24 cellular contexts compared by ENCODE assay signal in the genomic region with DNA sequence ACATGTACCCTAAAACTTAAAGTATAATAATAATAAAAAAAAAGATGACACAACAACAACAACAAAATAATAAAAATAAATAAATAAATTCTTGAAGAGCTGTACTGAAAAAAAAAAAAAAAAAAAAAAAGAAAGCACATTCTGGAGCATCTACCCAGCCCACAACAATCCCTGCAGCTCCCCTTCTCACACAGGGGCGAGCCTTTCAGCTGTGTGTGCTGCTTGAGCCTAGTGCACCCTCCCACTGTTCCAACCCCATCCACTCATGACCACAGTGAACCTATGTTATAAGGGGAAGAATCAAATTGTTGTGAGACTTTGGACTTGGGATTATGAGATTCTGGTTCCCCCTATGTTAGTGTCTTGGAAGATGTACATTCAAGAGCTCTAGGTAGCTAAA.
DNase-seq lines count a peak whose midpoint lies in the region; ATAC-seq, FAIRE-seq and TF ChIP-seq lines count a peak whose summit lies in the region.
"Had no signal": no experiment of that assay in that cellular context is flagged by ENCODE, and none has a peak within 500 bp of the region (broad histone marks: within the 10 kb centered on the region; RNA-seq: fewer than 3 reads in every experiment).

No MANE protein-coding gene starts in this region.

- no peak overlapping the region for H3K18ac ChIP-seq in H9 (ENCODE audit: insufficient read length, low read depth, low read length)
- H3K18ac ChIP-seq in H1 (ENCODE audit: extremely low read depth, low read length), result peak overlapping the region; percentile 75
- peak overlapping the region in 1 of 2 experiments; percentile 33 for H3K18ac ChIP-seq in mesenchymal stem cell (ENCODE audit: low read depth in 1 of 2, low read length in 2 of 2)

- no peak overlapping the region for H3K56ac ChIP-seq in H9 (ENCODE audit: insufficient read length, low read depth, low read length)
- no peak overlapping the region for H3K56ac ChIP-seq in H1 (replicated peaks; ENCODE audit: insufficient read length, low read depth, low read length)

- H3K36me3 Mint-ChIP-seq in H9 (ENCODE audit: insufficient read depth in 1 of 3, low read depth in 3 of 3) (peaks cover 0 to 15% (median 12%) of the 10 kb centered on the region in 3 experiments; a peak in 4 of 7 replicates), Calu3 (ENCODE audit: insufficient read depth, unreplicated experiment) (no peaks in the 10 kb centered on the region)
- no peaks in the 10 kb centered on the region for H3K36me3 Mint-ChIP-seq in stimulated activated memory B cell treated with anti-CD40 and anti-IgM and Interleukin-4, amounts not matched to agents 10 μg/mL and 1 μg/mL and 100 μg/mL, for 72 hours
- H3K36me3 Mint-ChIP-seq: CD14-positive monocyte; CD8-positive, alpha-beta memory T cell had no signal

- H4K5ac ChIP-seq in H9 (ENCODE audit: insufficient read length, low read depth, low read length), result no peak overlapping the region
- H4K5ac ChIP-seq in H1 (ENCODE audit: insufficient read length, low read depth, low read length), result no peak overlapping the region

- H3K79me2 ChIP-seq in H9 (ENCODE audit: insufficient read depth, low read length), result no peaks in the 10 kb centered on the region
- H3K79me2 ChIP-seq in H1 (ENCODE audit: control insufficient read depth in 1 of 2, insufficient read depth in 2 of 2, low read length in 2 of 2), result no peaks in the 10 kb centered on the region

- H2BK5ac ChIP-seq in H9 (ENCODE audit: insufficient read length, low read length), result no peak overlapping the region
- H2BK5ac ChIP-seq in H1 (ENCODE audit: low read depth, low read length), result peak overlapping the region; percentile 89; the same call in 1 of the 2 replicates
- H2BK5ac ChIP-seq in mesenchymal stem cell (ENCODE audit: low read depth, low read length, poor library complexity, severe bottlenecking), result no peak overlapping the region

- H3K27me3 Mint-ChIP-seq in H9 (ENCODE audit: low read depth), result no peaks in the 10 kb centered on the region; the same call in 1 of the 2 replicates
- H3K27me3 Mint-ChIP-seq in stimulated activated memory B cell treated with anti-CD40 and anti-IgM and Interleukin-4, amounts not matched to agents 10 μg/mL and 1 μg/mL and 100 μg/mL, for 72 hours, result no peaks in the 10 kb centered on the region
- H3K27me3 Mint-ChIP-seq in Calu3 (ENCODE audit: unreplicated experiment), result no peaks in the 10 kb centered on the region
- H3K27me3 Mint-ChIP-seq: CD4-positive, alpha-beta T cell had no signal

- H3K9me3 ChIP-seq in H9 (ENCODE audit: control insufficient read depth, low read depth, low read length) (no peaks in the 10 kb centered on the region), H1 (ENCODE audit: insufficient read depth in 2 of 2, low read depth in 1 of 2, low read length in 1 of 2) (peaks cover 0 to 11% of the 10 kb centered on the region in 2 experiments; a peak in 2 of 4 replicates), mesenchymal stem cell (ENCODE audit: control insufficient read depth, low read length) (no peaks in the 10 kb centered on the region), gastroesophageal sphincter (no peaks in the 10 kb centered on the region)
- H3K9me3 ChIP-seq: A549, BE2C had no signal

- DNase-seq in H9 (no peak), H1 (ENCODE audit: low read depth in 1 of 2, low spot score in 2 of 2) (peak in 1 of 2 experiments; percentile 37), mesenchymal stem cell (no peak), Calu3 (no peak)
- DNase-seq: 8988T; ACHN; AML-193; BE2C; CD4-positive, alpha-beta T cell; CD8-positive, alpha-beta memory T cell; DMS53; DMS79 treated with DMSO at 0.1 percent for 48 hours; GF-D8; GOT3; H7 had no signal

- no peak overlapping the region for H3K23ac ChIP-seq in H9 (ENCODE audit: insufficient read length, low read depth, low read length)
- no peak overlapping the region for H3K23ac ChIP-seq in H1 (ENCODE audit: insufficient read length)
- H3K23ac ChIP-seq in mesenchymal stem cell (ENCODE audit: low read length in 2 of 2), result no peak overlapping the region

- H3K4me2 ChIP-seq in H9 (ENCODE audit: insufficient read depth, insufficient read length, low read length) (no peak overlapping the region), H1 (ENCODE audit: insufficient read depth in 1 of 2, low read depth in 2 of 2, low read length in 2 of 2) (no peak overlapping the region), mesenchymal stem cell (ENCODE audit: low read length, poor library complexity, severe bottlenecking) (no peak overlapping the region)
- H3K4me2 ChIP-seq: A549; BLaER1 treated with 17β-estradiol and CSF1 and Interleukin-3, amounts not matched to agents 10 nM and 100 nM had no signal

- H3K27ac Mint-ChIP-seq in H9, result peak overlapping the region in 2 of 3 experiments; percentile 49 to 66; a peak in 3 of 7 replicates
- no peak overlapping the region for H3K27ac Mint-ChIP-seq in stimulated activated memory B cell treated with anti-CD40 and anti-IgM and Interleukin-4, amounts not matched to agents 10 μg/mL and 1 μg/mL and 100 μg/mL, for 72 hours
- H3K27ac Mint-ChIP-seq in Calu3 (ENCODE audit: unreplicated experiment), result no peak overlapping the region
- H3K27ac Mint-ChIP-seq: CD14-positive monocyte; CD4-positive, alpha-beta T cell; CD8-positive, alpha-beta memory T cell had no signal

- BruUV-seq in Calu3 (replicated peaks; lab: Mats Ljungman, UMichigan), result no TSS peak

- no peak overlapping the region for H2BK12ac ChIP-seq in H9 (ENCODE audit: insufficient read length, low read depth, low read length)
- peak overlapping the region; percentile 98; the same call in 1 of the 2 replicates for H2BK12ac ChIP-seq in H1 (ENCODE audit: low read depth, low read length)
- peak overlapping the region in 1 of 2 experiments; percentile 45 for H2BK12ac ChIP-seq in mesenchymal stem cell (ENCODE audit: low read length in 2 of 2)

- H3T11ph ChIP-seq in H9 (ENCODE audit: low read length), result no peak overlapping the region

- TF ChIP-seq EP300 in H1 (IDR thresholded peaks at IDR 0.05; ENCODE audit: borderline replicate concordance in 1 of 2, low read depth in 2 of 2, low read length in 2 of 2) (no peak), gastroesophageal sphincter (IDR thresholded peaks at IDR 0.05) (no peak)

- H3K23me2 ChIP-seq in H9 (ENCODE audit: insufficient read length, low read depth, low read length, poor library complexity, severe bottlenecking) (no peaks in the 10 kb centered on the region), H1 (ENCODE audit: low read depth, low read length) (no peaks in the 10 kb centered on the region)

- CTCF ChIA-PET in H1 (lab: Charles Lee; ENCODE audit: partially characterized antibody), result interaction anchor here (0.6 to 1.0 kb wide), 4 partner anchors 15 to 154 kb away, joined by 3 to 5 read pairs (median 3); no protein-coding TSS in a partner anchor
- CTCF ChIA-PET in Calu3 (lab: Charles Lee), result interaction anchor here (0.6 to 0.7 kb wide), 2 partner anchors 10 to 162 kb away, joined by 3 to 6 read pairs; a partner anchor contains a TSS

- H3K4me1 ChIP-seq in H9 (ENCODE audit: insufficient read depth, low read length) (peaks cover 6% of the 10 kb centered on the region; the same call in 1 of the 2 replicates), H1 (replicated peaks in 1 of 4; ENCODE audit: control insufficient read depth in 3 of 4, insufficient read depth in 4 of 4, low read length in 3 of 4) (peaks cover 0 to 4% (median 1%) of the 10 kb centered on the region in 4 experiments; a peak in 3 of 7 replicates), mesenchymal stem cell (ENCODE audit: control insufficient read depth, insufficient read depth, low read depth, low read length) (peaks cover 1% of the 10 kb centered on the region), gastroesophageal sphincter (peaks cover 0 to 9% (median 0%) of the 10 kb centered on the region in 3 donors)
- H3K4me1 ChIP-seq: BE2C; BLaER1 treated with 17β-estradiol and CSF1 and Interleukin-3, amounts not matched to agents 10 nM and 100 nM had no signal

- H3K4me3 ChIP-seq in H1 (ENCODE audit: extremely low read depth in 1 of 4, insufficient read depth in 2 of 4, low read depth in 3 of 4, low read length in 4 of 4) (no peak overlapping the region), mesenchymal stem cell (ENCODE audit: insufficient read depth in 1 of 2, low read depth in 1 of 2, low read length in 2 of 2) (no peak overlapping the region), gastroesophageal sphincter (no peak overlapping the region)
- H3K4me3 ChIP-seq: A549; BLaER1 treated with 17β-estradiol and CSF1 and Interleukin-3, amounts not matched to agents 10 nM and 100 nM had no signal

- FAIRE-seq in H1 (lab: Jason Lieb, UNC), result no peak
- FAIRE-seq: A549, GM12891, GM18507 had no signal

- no peak overlapping the region for H2BK20ac ChIP-seq in H9 (ENCODE audit: low read depth, low read length, poor library complexity, severe bottlenecking)
- H2BK20ac ChIP-seq in H1 (ENCODE audit: low read length), result peak overlapping the region; percentile 99; the same call in 1 of the 2 replicates

- H2BK15ac ChIP-seq in H9 (ENCODE audit: low read depth, low read length) (no peak overlapping the region), H1 (ENCODE audit: low read length) (no peak overlapping the region), mesenchymal stem cell (ENCODE audit: low read depth, poor library complexity, severe bottlenecking) (no peak overlapping the region)

- POLR2A ChIA-PET in H1 (lab: Charles Lee; ENCODE audit: partially characterized antibody), result interaction anchor here (0.8 to 1.1 kb wide), 2 partner anchors 164 to 212 kb away, joined by 3 to 4 read pairs; no protein-coding TSS in a partner anchor

- H3K4me1 Mint-ChIP-seq in H9 (peaks cover 18 to 30% of the 10 kb centered on the region in 2 experiments), Calu3 (ENCODE audit: low read depth, unreplicated experiment) (no peaks in the 10 kb centered on the region)
- H3K4me1 Mint-ChIP-seq in stimulated activated memory B cell treated with anti-CD40 and anti-IgM and Interleukin-4, amounts not matched to agents 10 μg/mL and 1 μg/mL and 100 μg/mL, for 72 hours, result no peaks in the 10 kb centered on the region
- H3K4me1 Mint-ChIP-seq: CD14-positive monocyte; CD8-positive, alpha-beta memory T cell had no signal

- H3K27me3 ChIP-seq in H9 (ENCODE audit: insufficient read depth, low read length) (no peaks in the 10 kb centered on the region), H1 (replicated peaks in 1 of 4; ENCODE audit: control insufficient read depth in 3 of 4, extremely low read depth in 1 of 4, insufficient read depth in 3 of 4, low read length in 3 of 4) (no peaks in the 10 kb centered on the region), mesenchymal stem cell (ENCODE audit: control insufficient read depth in 1 of 2, insufficient read depth in 1 of 2, low read length in 2 of 2) (no peaks in the 10 kb centered on the region), gastroesophageal sphincter (no peaks in the 10 kb centered on the region)
- H3K27me3 ChIP-seq: BE2C; BLaER1 treated with 17β-estradiol and CSF1 and Interleukin-3, amounts not matched to agents 10 nM and 100 nM had no signal

- H3K36me3 ChIP-seq in H1 (ENCODE audit: control insufficient read depth in 2 of 4, insufficient read depth in 4 of 4, low read length in 3 of 4), result no peaks in the 10 kb centered on the region
- no peaks in the 10 kb centered on the region for H3K36me3 ChIP-seq in mesenchymal stem cell (ENCODE audit: control insufficient read depth in 1 of 2, insufficient read depth in 2 of 2, low read depth in 1 of 2, low read length in 2 of 2)
- no peaks in the 10 kb centered on the region for H3K36me3 ChIP-seq in gastroesophageal sphincter
- H3K36me3 ChIP-seq: BE2C; BLaER1 treated with 17β-estradiol and CSF1 and Interleukin-3, amounts not matched to agents 10 nM and 100 nM had no signal

- no peak overlapping the region for H2AFZ ChIP-seq in H9 (ENCODE audit: low read length)
- 0 out of 2 replicates have a peak overlapping the region, but pooled peaks have one; percentile 73 for H2AFZ ChIP-seq in H1 (ENCODE audit: low read length)
- H2AFZ ChIP-seq in mesenchymal stem cell (ENCODE audit: low read depth, low read length), result no peak overlapping the region

- H3K9ac ChIP-seq in H9 (ENCODE audit: extremely low read depth, insufficient read length, low read length) (no peak overlapping the region), H1 (replicated peaks in 1 of 4; ENCODE audit: extremely low read depth in 1 of 4, low read depth in 3 of 4, low read length in 3 of 4) (no peak overlapping the region), mesenchymal stem cell (ENCODE audit: low read length) (no peak overlapping the region)
- H3K9ac ChIP-seq: BLaER1 treated with 17β-estradiol and CSF1 and Interleukin-3, amounts not matched to agents 10 nM and 100 nM had no signal

- no peak overlapping the region for H4K8ac ChIP-seq in H9 (replicated peaks; ENCODE audit: insufficient read length, low read depth, low read length)
- no peak overlapping the region for H4K8ac ChIP-seq in H1 (ENCODE audit: extremely low read depth, insufficient read depth, low read length)
- H4K8ac ChIP-seq in mesenchymal stem cell (ENCODE audit: low read length), result no peak overlapping the region

- ATAC-seq in stimulated activated memory B cell treated with anti-CD40 and anti-IgM and Interleukin-4, amounts not matched to agents 10 μg/mL and 1 μg/mL and 100 μg/mL, for 72 hours, result peak; percentile 56
- ATAC-seq in HG03354 (IDR thresholded peaks at IDR 0.05; ENCODE audit: poor library complexity, severe bottlenecking, unreplicated experiment) (no peak), gastroesophageal sphincter (no peak)
- ATAC-seq: A549, HCT116 had no signal

- intact Hi-C loops in Calu3 (cut with micrococcal nuclease; ENCODE audit: unreplicated experiment), result no loop called here

- H3K79me1 ChIP-seq in H9 (ENCODE audit: insufficient read depth, low read depth, low read length, poor library complexity, severe bottlenecking), result no peaks in the 10 kb centered on the region
- H3K79me1 ChIP-seq in H1 (ENCODE audit: low read depth, low read length), result no peaks in the 10 kb centered on the region; the same call in 1 of the 2 replicates
- no peaks in the 10 kb centered on the region for H3K79me1 ChIP-seq in mesenchymal stem cell (replicated peaks; ENCODE audit: low read length, poor library complexity, severe bottlenecking)

- TF ChIP-seq POLR2A in H1 (IDR thresholded peaks at IDR 0.05; ENCODE audit: control extremely low read depth in 1 of 2, low read depth in 2 of 2, low read length in 2 of 2) (no peak), gastroesophageal sphincter (IDR thresholded peaks at IDR 0.05) (no peak)

- H4K20me1 ChIP-seq in H9 (ENCODE audit: control insufficient read depth, insufficient read depth, insufficient read length) (no peaks in the 10 kb centered on the region), H1 (replicated peaks in 1 of 2; ENCODE audit: control insufficient read depth in 1 of 2, insufficient read depth in 2 of 2, low read length in 2 of 2) (no peaks in the 10 kb centered on the region)
- H4K20me1 ChIP-seq: BLaER1 treated with 17β-estradiol and CSF1 and Interleukin-3, amounts not matched to agents 10 nM and 100 nM had no signal

- TF ChIP-seq CTCF in H9 (conservative IDR thresholded peaks at IDR 0.05) (no peak), H1 (IDR thresholded peaks at IDR 0.05; ENCODE audit: control extremely low read depth in 1 of 3, insufficient read depth in 1 of 3, low read depth in 1 of 3, low read length in 3 of 3) (no peak), Calu3 (IDR thresholded peaks at IDR 0.05; ENCODE audit: unreplicated experiment) (no peak), gastroesophageal sphincter (IDR thresholded peaks at IDR 0.05) (no peak)

- H3K4me3 Mint-ChIP-seq in H9 (no peak overlapping the region), Calu3 (ENCODE audit: low read depth, unreplicated experiment) (no peak overlapping the region)
- H3K4me3 Mint-ChIP-seq in stimulated activated memory B cell treated with anti-CD40 and anti-IgM and Interleukin-4, amounts not matched to agents 10 μg/mL and 1 μg/mL and 100 μg/mL, for 72 hours, result no peak overlapping the region
- H3K4me3 Mint-ChIP-seq: CD14-positive monocyte; CD4-positive, alpha-beta T cell; CD8-positive, alpha-beta memory T cell had no signal

- H3K4ac ChIP-seq in H9 (ENCODE audit: low read depth, low read length) (no peak overlapping the region), H1 (replicated peaks; ENCODE audit: insufficient read length, low read depth, low read length) (peak overlapping the region; percentile 62), mesenchymal stem cell (ENCODE audit: low read depth in 1 of 2, low read length in 2 of 2) (no peak overlapping the region)

- TF ChIP-seq RAD21 in H1 (IDR thresholded peaks at IDR 0.05 in 1 of 2, conservative IDR thresholded peaks at IDR 0.05 in 1 of 2; ENCODE audit: low read depth in 2 of 2, low read length in 2 of 2), result no peak

- H4K91ac ChIP-seq in H9 (ENCODE audit: insufficient read length, low read depth, low read length) (no peak overlapping the region), H1 (replicated peaks; ENCODE audit: insufficient read length, low read length) (peak overlapping the region; percentile 99), mesenchymal stem cell (ENCODE audit: low read length) (no peak overlapping the region)

- H3K9me3 Mint-ChIP-seq in H9 (no peaks in the 10 kb centered on the region; a peak in 1 of 5 replicates), Calu3 (ENCODE audit: low read depth, unreplicated experiment) (no peaks in the 10 kb centered on the region)
- no peaks in the 10 kb centered on the region for H3K9me3 Mint-ChIP-seq in stimulated activated memory B cell treated with anti-CD40 and anti-IgM and Interleukin-4, amounts not matched to agents 10 μg/mL and 1 μg/mL and 100 μg/mL, for 72 hours
- H3K9me3 Mint-ChIP-seq: CD4-positive, alpha-beta T cell; CD8-positive, alpha-beta memory T cell had no signal

- no CpG with 5 or more reads among the region's 1 CpG for WGBS in H9 (ENCODE audit: extremely low coverage, insufficient read length, low lambda C conversion rate)
- WGBS in H1 (ENCODE audit: extremely low coverage in 1 of 2, insufficient coverage in 1 of 2, insufficient read length in 1 of 2, insufficient replicate concordance in 2 of 2, low coverage in 1 of 2, low lambda C conversion rate in 2 of 2, missing lambda C conversion rate in 1 of 2), 2 experiments, result 100% methylated on average over 1 of the region's 1 CpG; no CpG with 5 or more reads in 1 of the 2 experiments
- WGBS in mesenchymal stem cell, result no CpG with 5 or more reads among the region's 1 CpG
- WGBS in gastroesophageal sphincter (ENCODE audit: low coverage in 1 of 2), 2 donors, result 100% methylated on average over 1 of the region's 1 CpG

- H3K14ac ChIP-seq in H9 (ENCODE audit: insufficient read depth, low read length) (no peak overlapping the region), H1 (ENCODE audit: insufficient read length) (no peak overlapping the region), mesenchymal stem cell (ENCODE audit: low read length in 2 of 2) (no peak overlapping the region)

- no peak overlapping the region for H2AK5ac ChIP-seq in H9 (ENCODE audit: insufficient read length, low read length)
- H2AK5ac ChIP-seq in H1 (ENCODE audit: low read depth, low read length), result peak overlapping the region; percentile 99; the same call in 1 of the 2 replicates
- peak overlapping the region; percentile 19 for H2AK5ac ChIP-seq in mesenchymal stem cell (ENCODE audit: low read length, severe bottlenecking)

- H2BK120ac ChIP-seq in H9 (ENCODE audit: low read depth, low read length, poor library complexity, severe bottlenecking), result no peak overlapping the region
- peak overlapping the region; percentile 99 for H2BK120ac ChIP-seq in H1 (replicated peaks; ENCODE audit: low read depth, low read length)
- H2BK120ac ChIP-seq in mesenchymal stem cell (ENCODE audit: low read depth, low read length), result no peak overlapping the region

- H3K27ac ChIP-seq in H9 (ENCODE audit: insufficient read length, low read depth, low read length) (no peak overlapping the region), H1 (ENCODE audit: low read depth, low read length) (no peak overlapping the region), mesenchymal stem cell (ENCODE audit: low read length, poor library complexity, severe bottlenecking) (no peak overlapping the region), gastroesophageal sphincter (no peak overlapping the region)
- H3K27ac ChIP-seq: BLaER1 treated with 17β-estradiol and CSF1 and Interleukin-3, amounts not matched to agents 10 nM and 100 nM had no signal

Comparison
In these comparisons a context has a peak if more than half of its experiments do, and no peak if none do; other contexts are left out.
1. H3K27ac Mint-ChIP-seq: peak in H9 (2 of 3); none in stimulated activated memory B cell treated with anti-CD40 and anti-IgM and Interleukin-4, amounts not matched to agents 10 μg/mL and 1 μg/mL and 100 μg/mL, for 72 hours (single experiment) and Calu3 (single experiment).